Comparison of ENCODE assay signal across 10 cellular contexts in the genomic region with DNA sequence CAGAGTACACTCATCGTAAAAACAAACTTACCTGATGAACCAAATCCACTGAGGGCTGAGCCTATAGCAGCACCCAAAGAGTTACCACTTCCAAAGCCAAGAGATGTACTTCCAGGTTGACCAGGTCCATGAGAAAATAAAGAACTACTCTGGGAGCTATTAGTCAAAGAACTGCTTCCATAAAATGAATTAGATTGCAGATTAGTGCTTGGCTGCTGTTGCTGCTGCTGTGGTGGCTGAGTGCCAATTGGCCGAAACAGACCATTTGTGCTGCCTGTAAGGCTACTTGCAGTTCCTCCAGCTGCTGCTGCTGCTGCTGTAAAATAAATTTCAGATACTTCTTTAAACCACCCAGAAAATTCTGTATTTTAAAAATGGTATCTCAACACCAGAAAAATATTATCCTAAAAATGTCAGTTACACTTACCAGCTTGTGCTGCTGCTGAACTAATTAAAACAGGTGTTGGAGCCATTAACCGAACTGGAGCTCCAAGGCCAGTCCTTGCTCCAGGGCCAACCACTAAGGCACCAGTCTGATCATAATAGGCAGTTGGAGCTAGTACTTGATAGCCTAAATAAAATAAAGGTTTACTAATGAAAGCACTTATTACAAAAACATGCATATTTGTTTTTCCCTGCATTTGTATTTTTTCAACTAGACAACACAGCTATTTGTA. TPM values are rescaled to one million over a fixed set of nuclear protein-coding genes. Genes with fewer than 3 reads are reported as not detected.
A peak's percentile ranks its signal among the peaks of the same experiment; 100 is the strongest.
DNase-seq lines count a peak whose midpoint lies in the region; ATAC-seq and TF ChIP-seq lines count a peak whose summit lies in the region.
"Had no signal": no experiment of that assay in that cellular context is flagged by ENCODE, and none has a peak within 500 bp of the region (broad histone marks: within the 10 kb centered on the region; RNA-seq: fewer than 3 reads in every experiment).

No MANE protein-coding gene starts in this region.

- WGBS in suprapubic skin = 73% methylated on average over 3 of the region's 3 CpGs

- TF ChIP-seq CTCF in A673 (conservative IDR thresholded peaks at IDR 0.05; ENCODE audit: low read depth, low read length) (no peak), dorsolateral prefrontal cortex (IDR thresholded peaks at IDR 0.05 in 54 of 56, conservative IDR thresholded peaks at IDR 0.05 in 2 of 56; ENCODE audit: low read depth in 1 of 56, partially characterized antibody in 56 of 56) (peak in 7 of 56 donors; percentile 13 to 42 (median 21)), vagina (IDR thresholded peaks at IDR 0.05) (no peak), neural progenitor cell (IDR thresholded peaks at IDR 0.05) (no peak), suprapubic skin (IDR thresholded peaks at IDR 0.05) (no peak)

- H4K20me1 ChIP-seq in neural progenitor cell (ENCODE audit: low read depth) = peaks cover 8% of the 10 kb centered on the region

- H2AFZ ChIP-seq in neural progenitor cell (replicated peaks) = no peak overlapping the region

- ATAC-seq in HG03354 (IDR thresholded peaks at IDR 0.05; ENCODE audit: poor library complexity, severe bottlenecking, unreplicated experiment) = no peak

- TF ChIP-seq EP300 in suprapubic skin (IDR thresholded peaks at IDR 0.05) = no peak

- H3K27me3 ChIP-seq in A673 (replicated peaks; ENCODE audit: insufficient read depth, low read depth, low read length, poor library complexity) (no peaks in the 10 kb centered on the region), dorsolateral prefrontal cortex (no peaks in the 10 kb centered on the region), vagina (no peaks in the 10 kb centered on the region), neural progenitor cell (no peaks in the 10 kb centered on the region), suprapubic skin (no peaks in the 10 kb centered on the region)
- H3K27me3 ChIP-seq: colonic mucosa had no signal

- no peak overlapping the region for H3K9ac ChIP-seq in neural progenitor cell

- peaks cover 9% of the 10 kb centered on the region for H3K36me3 Mint-ChIP-seq in neural progenitor cell

- H3K4me3 ChIP-seq in A673 (ENCODE audit: low read depth, low read length, poor library complexity, severe bottlenecking) = no peak overlapping the region
- no peak overlapping the region for H3K4me3 ChIP-seq in dorsolateral prefrontal cortex
- no peak overlapping the region for H3K4me3 ChIP-seq in vagina
- H3K4me3 ChIP-seq in neural progenitor cell = no peak overlapping the region
- H3K4me3 ChIP-seq in suprapubic skin = no peak overlapping the region
- H3K4me3 ChIP-seq: colonic mucosa had no signal

- DNase-seq in A673 (ENCODE audit: low spot score) = peak; percentile 24
- peak; percentile 37 for DNase-seq in NCI-H2029 treated with DMSO at 0.1 percent for 48 hours (lab: John Stamatoyannopoulos, UW)
- DNase-seq in dorsolateral prefrontal cortex = peak in 9 of 10 donors; percentile 69 to 82 (median 77)
- peak; percentile 10 to 67 for DNase-seq in lung microvascular endothelial cell (ENCODE audit: low read depth in 2 of 2)
- no peak for DNase-seq in vagina (ENCODE audit: extremely low spot score in 2 of 2)
- no peak for DNase-seq in neural progenitor cell (ENCODE audit: low spot score)
- no peak for DNase-seq in suprapubic skin (ENCODE audit: low spot score in 2 of 2)
- DNase-seq: activated T-cell treated with anti-CD3 and anti-CD28 coated beads, Interleukin-2, amount 50 U/mL, for 24 hours; colonic mucosa had no signal

- peaks cover 73% of the 10 kb centered on the region for H3K36me3 ChIP-seq in A673 (ENCODE audit: insufficient read depth, low read length, poor library complexity, severe bottlenecking)
- H3K36me3 ChIP-seq in vagina = peaks cover 0 to 40% of the 10 kb centered on the region in 2 donors
- H3K36me3 ChIP-seq in neural progenitor cell = peaks cover 35% of the 10 kb centered on the region
- peaks cover 61% of the 10 kb centered on the region for H3K36me3 ChIP-seq in suprapubic skin
- H3K36me3 ChIP-seq: colonic mucosa had no signal

- POLR2A ChIA-PET in A673 (lab: Charles Lee; ENCODE audit: low non-redundant PET) = no interaction called here

- H3K9me3 ChIP-seq in A673 (ENCODE audit: low read depth, low read length, poor library complexity, severe bottlenecking) (no peaks in the 10 kb centered on the region), vagina (no peaks in the 10 kb centered on the region), neural progenitor cell (ENCODE audit: low read depth) (no peaks in the 10 kb centered on the region), suprapubic skin (no peaks in the 10 kb centered on the region)
- H3K9me3 ChIP-seq: colonic mucosa had no signal

- no peaks in the 10 kb centered on the region for H3K4me1 Mint-ChIP-seq in neural progenitor cell

- no TSS peak for BruUV-seq in A673 (replicated peaks; lab: Mats Ljungman, UMichigan)

- H3F3A ChIP-seq in neural progenitor cell (ENCODE audit: low read depth) = peaks cover 34% of the 10 kb centered on the region

- TF ChIP-seq POLR2A in vagina (IDR thresholded peaks at IDR 0.05) (no peak), suprapubic skin (IDR thresholded peaks at IDR 0.05) (no peak)

- intact Hi-C loops in A673 (cut with micrococcal nuclease; ENCODE audit: unreplicated experiment) (no loop called here), dorsolateral prefrontal cortex (cut with DNase I) (no loop called here), vagina (cut with DNase I) (no loop called here)

- CTCF ChIA-PET in A673 (lab: Charles Lee) = no interaction called here

- no peak overlapping the region for H3K4me3 Mint-ChIP-seq in neural progenitor cell
- H3K4me3 Mint-ChIP-seq: activated T-cell treated with anti-CD3 and anti-CD28 coated beads, Interleukin-2, amount 50 U/mL, for 24 hours had no signal

- no peak overlapping the region for H3K4me2 ChIP-seq in neural progenitor cell

- H3K4me1 ChIP-seq in A673 (ENCODE audit: insufficient read depth, low read length, poor library complexity, severe bottlenecking) = peaks cover 4% of the 10 kb centered on the region
- H3K4me1 ChIP-seq in vagina = peaks cover 16% of the 10 kb centered on the region
- no peaks in the 10 kb centered on the region for H3K4me1 ChIP-seq in neural progenitor cell
- H3K4me1 ChIP-seq in suprapubic skin = no peaks in the 10 kb centered on the region
- H3K4me1 ChIP-seq: colonic mucosa had no signal

- peaks cover 56% of the 10 kb centered on the region for H3K79me2 ChIP-seq in neural progenitor cell (ENCODE audit: low read depth)

- H3K27ac Mint-ChIP-seq in neural progenitor cell = no peak overlapping the region
- H3K27ac Mint-ChIP-seq: activated T-cell treated with anti-CD3 and anti-CD28 coated beads, Interleukin-2, amount 50 U/mL, for 24 hours had no signal

- H3K27me3 Mint-ChIP-seq in neural progenitor cell (ENCODE audit: insufficient read depth, low read depth) = no peaks in the 10 kb centered on the region
- H3K27me3 Mint-ChIP-seq: activated T-cell treated with anti-CD3 and anti-CD28 coated beads, Interleukin-2, amount 50 U/mL, for 24 hours had no signal

- no peaks in the 10 kb centered on the region for H3K9me3 Mint-ChIP-seq in neural progenitor cell
- H3K9me3 Mint-ChIP-seq: activated T-cell treated with anti-CD3 and anti-CD28 coated beads, Interleukin-2, amount 50 U/mL, for 24 hours had no signal

- H3K27ac ChIP-seq in A673 (ENCODE audit: low read depth, low read length, poor library complexity, severe bottlenecking) (no peak overlapping the region), dorsolateral prefrontal cortex (peak overlapping the region in 23 of 59 donors; percentile 0 to 60 (median 27)), vagina (no peak overlapping the region), neural progenitor cell (no peak overlapping the region), suprapubic skin (no peak overlapping the region)
- H3K27ac ChIP-seq: colonic mucosa had no signal

RNA-seq across cellular contexts. Expression of a gene that starts 58.1 kb away (rescaled TPM):
- total RNA-seq in A673 (2021) (1.4 and 2.9 TPM in 2 replicates), dorsolateral prefrontal cortex (1 to 10 TPM in 74 of 120 experiments, under 1 TPM in 46; 0.25 to 3.8 (median 1.2) TPM), lung microvascular endothelial cell (0.40 and 1.7 TPM in 2 replicates), vagina (184 TPM), neural progenitor cell (ENCODE audit: low replicate concordance) (27.5 and 54.0 TPM in 2 replicates), suprapubic skin (100 to 1,000 TPM; 258 to 892 (median 636) TPM)

Comparison
In these comparisons a context has a peak if more than half of its experiments do, and no peak if none do; other contexts are left out.
1. DNase-seq: peak in A673 (single experiment), NCI-H2029 treated with DMSO at 0.1 percent for 48 hours (single experiment), dorsolateral prefrontal cortex (9 of 10) and lung microvascular endothelial cell (2 of 2); none in vagina (0 of 2), neural progenitor cell (single experiment) and suprapubic skin (0 of 2).